8 cellular contexts compared by ENCODE assay signal in genomic region chr1:224329484-224329841, GRCh38. TPM values are rescaled to one million over a fixed set of nuclear protein-coding genes. Genes with fewer than 3 reads are reported as not detected.
DNase-seq lines count a peak whose midpoint lies in the region; ATAC-seq and TF ChIP-seq lines count a peak whose summit lies in the region.

No MANE protein-coding gene starts in this region.

- DNase-seq in heart right ventricle (no peak), cardiac septum (ENCODE audit: low spot score) (no peak), body of pancreas (no peak), aorta (no peak), anterior cingulate cortex (lab: John Stamatoyannopoulos, UW) (no peak), NCI-H2227 treated with DMSO at 0.1 percent for 48 hours (lab: John Stamatoyannopoulos, UW) (no peak)

- H3K4me3 ChIP-seq in heart right ventricle (peak overlapping the region; percentile 61 to 97 (median 81)), body of pancreas (peak overlapping the region; percentile 89 to 93), mesodermal cell (ENCODE audit: extremely low read depth, insufficient read depth, low read length, poor library complexity, severe bottlenecking) (peak overlapping the region; percentile 87), aorta (ENCODE audit: low read length in 2 of 2) (peak overlapping the region; percentile 82 to 99)

- H3K27ac ChIP-seq in heart right ventricle, result peak overlapping the region in 9 of 10 donors; percentile 88 to 99 (median 94)
- H3K27ac ChIP-seq in body of pancreas, result peak overlapping the region; percentile 85 to 94 (median 93)
- peak overlapping the region; percentile 93 for H3K27ac ChIP-seq in mesodermal cell (ENCODE audit: low read depth, low read length, severe bottlenecking)
- peak overlapping the region in 1 of 2 donors; percentile 95 for H3K27ac ChIP-seq in aorta (ENCODE audit: low read depth in 1 of 2, low read length in 2 of 2)

- ATAC-seq in heart right ventricle (no peak), body of pancreas (no peak), aorta (ENCODE audit: low FRiP score) (no peak), GM21737 (IDR thresholded peaks at IDR 0.05; ENCODE audit: unreplicated experiment) (no peak)

- TF ChIP-seq POLR2A in body of pancreas (IDR thresholded peaks at IDR 0.05), result no peak

- intact Hi-C loops in heart right ventricle (cut with DNase I) (loop anchor here in 2 of 10 donors (5.0 to 10.0 kb wide), 2 partner anchors 142 to 165 kb away; no protein-coding TSS in a partner anchor), cardiac septum (cut with DNase I) (no loop called here), body of pancreas (cut with DNase I) (loop anchor here (10.0 kb wide), 1 partner anchor 145 kb away; the partner anchor contains the start of gene DEGS1), aorta (cut with DNase I) (loop anchor here in 1 of 2 donors (5.0 kb wide), 1 partner anchor 212 kb away; no protein-coding TSS in a partner anchor)

- H3K4me1 ChIP-seq in heart right ventricle, result peaks cover 5 to 35% (median 21%) of the 10 kb centered on the region in 9 donors
- peaks cover 37% of the 10 kb centered on the region for H3K4me1 ChIP-seq in body of pancreas
- H3K4me1 ChIP-seq in mesodermal cell (ENCODE audit: control insufficient read depth, insufficient read depth, low read length, poor library complexity, severe bottlenecking), result peaks cover 4% of the 10 kb centered on the region
- no peaks in the 10 kb centered on the region for H3K4me1 ChIP-seq in aorta (ENCODE audit: control insufficient read depth in 1 of 2, insufficient read depth in 2 of 2, low read length in 2 of 2)

- TF ChIP-seq CTCF in heart right ventricle (IDR thresholded peaks at IDR 0.05), result no peak
- no peak for TF ChIP-seq CTCF in body of pancreas (IDR thresholded peaks at IDR 0.05)

- H3K9me3 ChIP-seq in heart right ventricle (no peaks in the 10 kb centered on the region), body of pancreas (no peaks in the 10 kb centered on the region), mesodermal cell (ENCODE audit: control insufficient read depth, low read length) (no peaks in the 10 kb centered on the region), aorta (ENCODE audit: control insufficient read depth, low read length) (no peaks in the 10 kb centered on the region)

- peaks cover 0 to 25% (median 3%) of the 10 kb centered on the region in 9 donors for H3K36me3 ChIP-seq in heart right ventricle
- no peaks in the 10 kb centered on the region for H3K36me3 ChIP-seq in body of pancreas (replicated peaks in 1 of 2; ENCODE audit: insufficient read depth in 1 of 2, low read depth in 2 of 2)
- H3K36me3 ChIP-seq in mesodermal cell (ENCODE audit: control insufficient read depth, insufficient read depth, low read length), result peaks cover 22% of the 10 kb centered on the region
- H3K36me3 ChIP-seq in aorta (ENCODE audit: control insufficient read depth in 1 of 2, insufficient read depth in 2 of 2, low read length in 1 of 2), result no peaks in the 10 kb centered on the region

- H3K27me3 ChIP-seq in heart right ventricle (no peaks in the 10 kb centered on the region), body of pancreas (no peaks in the 10 kb centered on the region), aorta (ENCODE audit: control insufficient read depth in 1 of 2, insufficient read depth in 2 of 2, low read length in 1 of 2) (no peaks in the 10 kb centered on the region)

- 0 to 1% methylated on average over 7 of the region's 7 CpGs for WGBS in heart right ventricle, 2 donors
- WGBS in body of pancreas, 2 donors, result 0% methylated on average over 5 to 7 of the region's 7 CpGs
- 0% methylated on average over 3 to 4 of the region's 7 CpGs for WGBS in mesodermal cell (ENCODE audit: insufficient coverage in 2 of 2), 2 experiments
- WGBS in aorta, 2 donors, result 0% methylated on average over 7 of the region's 7 CpGs

RNA-seq across cellular contexts. Expression of gene NVL, which starts 0.5 kb away (rescaled TPM):
- total RNA-seq in heart right ventricle, result 10 to 100 TPM in 5 of 10 donors, 1 to 10 TPM in 5; 7.7 to 14.0 (median 9.9) TPM
- 10 to 100 TPM; 10.8 to 37.3 TPM for polyA plus RNA-seq in heart right ventricle
- 11.6 TPM for total RNA-seq in cardiac septum
- total RNA-seq in body of pancreas, result 10 to 100 TPM; 24.6 to 31.0 TPM
- 27.4 TPM for polyA plus RNA-seq in mesodermal cell (2013, experiment 1 of 2)
- 33.0 TPM for polyA plus RNA-seq in mesodermal cell (2013, experiment 2 of 2)
- total RNA-seq in aorta, result 10 to 100 TPM; 19.8 to 27.9 TPM
- 10 to 100 TPM; 15.7 to 28.5 TPM for polyA plus RNA-seq in aorta

RNA-seq across cellular contexts. Expression of gene CNIH4, which starts 27.2 kb away (rescaled TPM):
- total RNA-seq in heart right ventricle (10 to 100 TPM; 24.4 to 39.6 (median 27.4) TPM), cardiac septum (30.1 TPM), body of pancreas (10 to 100 TPM; 15.0 to 35.3 TPM), aorta (10 to 100 TPM; 45.3 to 45.6 TPM)
- polyA plus RNA-seq in heart right ventricle (10 to 100 TPM; 56.7 to 86.7 TPM), aorta (10 to 100 TPM; 44.0 to 49.1 TPM)
- polyA plus RNA-seq in mesodermal cell (2013, experiment 1 of 2), result 117 TPM
- polyA plus RNA-seq in mesodermal cell (2013, experiment 2 of 2), result 125 TPM
